In the genomic region with DNA sequence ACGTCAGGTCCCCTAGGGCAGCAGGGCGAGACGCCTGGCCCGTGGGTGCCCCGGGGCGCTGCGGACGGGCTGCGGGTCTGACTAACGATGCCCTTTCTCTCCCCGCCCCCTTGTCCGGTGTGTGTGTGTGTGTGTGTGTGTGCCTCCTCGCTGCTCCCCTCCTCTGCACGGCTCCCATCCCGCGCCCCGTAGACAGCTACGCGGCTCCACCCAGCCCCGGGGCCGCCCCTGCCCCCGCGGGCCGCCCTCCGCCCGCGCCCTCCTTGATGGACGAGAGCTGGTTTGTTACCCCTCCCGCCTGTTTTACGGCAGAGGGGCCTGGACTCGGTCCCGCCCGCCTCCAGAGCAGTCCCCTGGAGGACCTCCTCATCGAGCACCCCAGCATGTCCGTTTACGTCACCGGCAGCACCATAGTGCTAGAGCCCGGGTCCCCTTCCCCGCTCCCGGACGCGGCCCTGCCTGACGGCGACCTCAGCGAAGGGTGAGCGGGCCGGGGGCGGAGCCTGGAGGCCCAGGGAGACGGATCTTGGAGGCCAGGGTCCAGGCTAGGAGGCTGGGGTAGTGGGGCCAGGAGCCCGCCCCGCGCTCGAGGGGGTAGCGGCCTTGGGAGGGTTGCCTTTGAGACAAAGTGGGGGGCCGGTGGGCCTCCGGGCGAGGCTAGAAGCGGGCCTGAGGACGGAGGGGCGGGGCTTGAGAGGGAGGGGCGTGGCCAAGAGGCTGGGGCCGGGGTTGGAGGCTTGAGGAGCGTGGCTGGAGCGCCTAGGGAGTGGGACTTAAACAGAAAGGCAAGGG, we compare ENCODE assay signal across 8 cellular contexts. TPM values are rescaled to one million over a fixed set of nuclear protein-coding genes. Genes with fewer than 3 reads are reported as not detected.
DNase-seq lines count a peak whose midpoint lies in the region; ATAC-seq and TF ChIP-seq lines count a peak whose summit lies in the region.

No MANE protein-coding gene starts in this region.

- H3K79me1 ChIP-seq in mesendoderm (ENCODE audit: low read length) = no peaks in the 10 kb centered on the region

- H4K8ac ChIP-seq in mesendoderm (ENCODE audit: low read depth, low read length) = no peak overlapping the region

- H3K9ac ChIP-seq in mesendoderm (ENCODE audit: low read length) = peak overlapping the region; percentile 82

- H3K4me3 ChIP-seq in effector memory CD4-positive, alpha-beta T cell (ENCODE audit: insufficient read depth, low read depth, low read length, poor library complexity, severe bottlenecking) = peak overlapping the region; percentile 80
- H3K4me3 ChIP-seq in mesendoderm (ENCODE audit: low read length) = peak overlapping the region; percentile 59

- no peak overlapping the region for H2BK15ac ChIP-seq in mesendoderm (replicated peaks; ENCODE audit: low read depth)

- H3K4ac ChIP-seq in mesendoderm (ENCODE audit: low read depth, low read length) = no peak overlapping the region

- peak overlapping the region; percentile 93 for H3K56ac ChIP-seq in mesendoderm (ENCODE audit: low read length)

- H3K4me2 ChIP-seq in mesendoderm (ENCODE audit: low read length) = peak overlapping the region; percentile 90

- no peak overlapping the region for H3K18ac ChIP-seq in mesendoderm (ENCODE audit: low read length)

- peak; percentile 55 for ATAC-seq in HG03175 (IDR thresholded peaks at IDR 0.05; ENCODE audit: unreplicated experiment)

- peak overlapping the region; percentile 77 for H3K27ac ChIP-seq in effector memory CD4-positive, alpha-beta T cell (ENCODE audit: insufficient read depth, low read length, poor library complexity, severe bottlenecking)
- no peak overlapping the region for H3K27ac ChIP-seq in mesendoderm (ENCODE audit: low read depth, low read length)

- H2BK5ac ChIP-seq in mesendoderm (ENCODE audit: low read length) = no peak overlapping the region

- H3K23ac ChIP-seq in mesendoderm (ENCODE audit: low read length) = no peak overlapping the region

- H3K27me3 ChIP-seq in effector memory CD4-positive, alpha-beta T cell (replicated peaks; ENCODE audit: control insufficient read depth, insufficient read depth, low read length, poor library complexity, severe bottlenecking) = no peaks in the 10 kb centered on the region
- H3K27me3 ChIP-seq in mesendoderm (ENCODE audit: insufficient read depth, low read length, poor library complexity) = peaks cover 4% of the 10 kb centered on the region

- no peaks in the 10 kb centered on the region for H3K79me2 ChIP-seq in mesendoderm (ENCODE audit: control insufficient read depth, insufficient read depth, low read length)

- TF ChIP-seq POLR2A in GM18951 (IDR thresholded peaks at IDR 0.05; ENCODE audit: extremely low read depth, insufficient read depth, insufficient read length) = peak; percentile 38

- H3K36me3 ChIP-seq in effector memory CD4-positive, alpha-beta T cell (ENCODE audit: control insufficient read depth, insufficient read depth, low read length) = peaks cover 2% of the 10 kb centered on the region
- no peaks in the 10 kb centered on the region for H3K36me3 ChIP-seq in mesendoderm (ENCODE audit: control insufficient read depth, insufficient read depth, low read length)

- H2BK120ac ChIP-seq in mesendoderm (ENCODE audit: low read depth, low read length) = no peak overlapping the region

- in situ Hi-C loops in GM18951 (cut with MboI; ENCODE audit: low sequenced_read_pairs, unreplicated experiment) = loop anchor here (10.0 kb wide), 1 partner anchor 174 kb away; no protein-coding TSS in a partner anchor

- DNase-seq in AG20443 (ENCODE audit: low spot score) (peak; percentile 88), NCI-H510A treated with DMSO at 0.1 percent for 48 hours (lab: John Stamatoyannopoulos, UW) (peak; percentile 69), mesendoderm (peak; percentile 72)
- DNase-seq in activated CD8-positive, alpha-beta memory T cell treated with anti-CD3 and anti-CD28 coated beads for 4 hours (ENCODE audit: low read depth in 2 of 2) = peak; percentile 51 to 58
- DNase-seq in effector memory CD4-positive, alpha-beta T cell = peak; percentile 70 to 77 (median 75)
- peak; percentile 66 for DNase-seq in stimulated activated CD8-positive, alpha-beta memory T cell treated with anti-CD3 and anti-CD28 coated beads, Interleukin-15, amount 100 ng/mL, for 24 hours (ENCODE audit: low read depth)

- WGBS in mesendoderm (ENCODE audit: extremely low coverage, insufficient coverage, low lambda C conversion rate) = no CpG with 5 or more reads among the region's 64 CpGs

- H2AK5ac ChIP-seq in mesendoderm (ENCODE audit: low read length) = no peak overlapping the region

- H3K4me1 ChIP-seq in effector memory CD4-positive, alpha-beta T cell (ENCODE audit: control insufficient read depth, insufficient read depth, low read length, poor library complexity, severe bottlenecking) = peaks cover 22% of the 10 kb centered on the region
- no peaks in the 10 kb centered on the region for H3K4me1 ChIP-seq in mesendoderm (ENCODE audit: control insufficient read depth, low read depth, low read length)

- H4K5ac ChIP-seq in mesendoderm (ENCODE audit: low read length) = no peak overlapping the region

- no peaks in the 10 kb centered on the region for H3K9me3 ChIP-seq in effector memory CD4-positive, alpha-beta T cell (ENCODE audit: control insufficient read depth, low read length)

RNA-seq across cellular contexts. Expression of a gene that starts 5.1 kb away (rescaled TPM):
- 5.2 TPM for polyA plus RNA-seq in mesendoderm (2013, experiment 1 of 2)
- 5.6 TPM for polyA plus RNA-seq in mesendoderm (2013, experiment 2 of 2)

RNA-seq across cellular contexts. Expression of a gene that starts 32.3 kb away (rescaled TPM):
- polyA plus RNA-seq in mesendoderm (2013, experiment 1 of 2) = 28.5 TPM
- 28.7 TPM for polyA plus RNA-seq in mesendoderm (2013, experiment 2 of 2)
